ENCODE assay signal across 27 cellular contexts in genomic region chr2:62337403-62337802, GRCh38.
"Had no signal": no experiment of that assay in that cellular context is flagged by ENCODE, and none has a peak within 500 bp of the region (broad histone marks: within the 10 kb centered on the region; RNA-seq: fewer than 3 reads in every experiment).

No MANE protein-coding gene starts in this region.

- ATAC-seq: mucosa of descending colon; naive thymus-derived CD4-positive, alpha-beta T cell; natural killer cell treated with Interleukin-12 subunit alpha and Interleukin-12 subunit beta and Interleukin-15 and Interleukin-18, amount 100 ng/mL, for 72 hours; right lobe of liver; stimulated activated memory B cell treated with anti-CD40 and anti-IgM and Interleukin-4, amounts not matched to agents 10 μg/mL and 1 μg/mL and 100 μg/mL, for 72 hours; stimulated activated naive CD8-positive, alpha-beta T cell treated with anti-CD3 and anti-CD28 coated beads, Interleukin-15, amount 100 ng/mL, for 72 hours had no signal

- H2AFZ ChIP-seq: neural progenitor cell had no signal

- H3K9me3 ChIP-seq: left ventricle myocardium inferior, mucosa of descending colon, ovary, right atrium auricular region, right lobe of liver, transverse colon, upper lobe of left lung, vagina had no signal

- H3K36me3 ChIP-seq: left ventricle myocardium inferior, neural progenitor cell, ovary, right atrium auricular region, right lobe of liver, transverse colon, upper lobe of left lung, vagina had no signal

- H3K9ac ChIP-seq: neural progenitor cell had no signal

- H3K4me3 ChIP-seq: left ventricle myocardium inferior, lung, mucosa of descending colon, neural progenitor cell, ovary, right atrium auricular region, right lobe of liver, smooth muscle cell, transverse colon, upper lobe of left lung, vagina had no signal

- H3K27me3 Mint-ChIP-seq: naive thymus-derived CD4-positive, alpha-beta T cell; natural killer cell treated with Interleukin-12 subunit alpha and Interleukin-12 subunit beta and Interleukin-15 and Interleukin-18, amount 100 ng/mL, for 72 hours; progenitor cell of endocrine pancreas; stimulated activated memory B cell treated with anti-CD40 and anti-IgM and Interleukin-4, amounts not matched to agents 10 μg/mL and 1 μg/mL and 100 μg/mL, for 72 hours; stimulated activated naive CD8-positive, alpha-beta T cell treated with anti-CD3 and anti-CD28 coated beads, Interleukin-15, amount 100 ng/mL, for 72 hours had no signal

- H3K36me3 Mint-ChIP-seq: immature natural killer cell; naive thymus-derived CD4-positive, alpha-beta T cell; natural killer cell treated with Interleukin-12 subunit alpha and Interleukin-12 subunit beta and Interleukin-15 and Interleukin-18, amount 100 ng/mL, for 72 hours; neural progenitor cell; stimulated activated memory B cell treated with anti-CD40 and anti-IgM and Interleukin-4, amounts not matched to agents 10 μg/mL and 1 μg/mL and 100 μg/mL, for 72 hours had no signal

- H3K27ac ChIP-seq: left ventricle myocardium inferior, neural progenitor cell, ovary, right atrium auricular region, right lobe of liver, transverse colon, upper lobe of left lung, vagina had no signal

- H3K27me3 ChIP-seq: neural progenitor cell, ovary, right atrium auricular region, right lobe of liver, transverse colon, upper lobe of left lung, vagina had no signal

- H3K4me3 Mint-ChIP-seq: immature natural killer cell; naive thymus-derived CD4-positive, alpha-beta T cell; natural killer cell treated with Interleukin-12 subunit alpha and Interleukin-12 subunit beta and Interleukin-15 and Interleukin-18, amount 100 ng/mL, for 72 hours; neural progenitor cell; stimulated activated memory B cell treated with anti-CD40 and anti-IgM and Interleukin-4, amounts not matched to agents 10 μg/mL and 1 μg/mL and 100 μg/mL, for 72 hours; stimulated activated naive CD8-positive, alpha-beta T cell treated with anti-CD3 and anti-CD28 coated beads, Interleukin-15, amount 100 ng/mL, for 72 hours had no signal

- H3K4me1 ChIP-seq: right lobe of liver, upper lobe of left lung, vagina had no signal

- FAIRE-seq: islet of Langerhans, kidney had no signal

- H3K27ac Mint-ChIP-seq: naive thymus-derived CD4-positive, alpha-beta T cell; natural killer cell treated with Interleukin-12 subunit alpha and Interleukin-12 subunit beta and Interleukin-15 and Interleukin-18, amount 100 ng/mL, for 72 hours; neural progenitor cell; progenitor cell of endocrine pancreas; stimulated activated memory B cell treated with anti-CD40 and anti-IgM and Interleukin-4, amounts not matched to agents 10 μg/mL and 1 μg/mL and 100 μg/mL, for 72 hours had no signal

- DNase-seq: hypothalamus; immature natural killer cell; kidney; left ventricle myocardium inferior; midbrain; mucosa of descending colon; naive thymus-derived CD4-positive, alpha-beta T cell; ovary; right lobe of liver; stimulated activated CD4-positive, alpha-beta T cell treated with anti-CD3 and anti-CD28 coated beads, Interleukin-1b, Interleukin-23, amount 100 ng/mL, for 48 hours; stimulated activated CD4-positive, alpha-beta T cell treated with anti-CD3 and anti-CD28 coated beads, Interleukin-2, amount 100 ng/mL, for 48 hours; stimulated activated CD4-positive, alpha-beta T cell treated with anti-CD3 and anti-CD28 coated beads, Interleukin-4, amount 100 ng/mL, for 4 hours; stimulated activated CD8-positive, alpha-beta memory T cell treated with anti-CD3 and anti-CD28 coated beads, Interleukin-4, amount 100 ng/mL, for 48 hours; stimulated activated naive CD4-positive, alpha-beta T cell treated with Interleukin-2 at 50 U/mL for 16 hours; stimulated activated naive CD8-positive, alpha-beta T cell treated with anti-CD3 and anti-CD28 coated beads, Interleukin-15, amount 100 ng/mL, for 72 hours; substantia nigra; transverse colon; upper lobe of left lung had no signal

- H3K4me2 ChIP-seq: neural progenitor cell, smooth muscle cell had no signal

- H3K9me3 Mint-ChIP-seq: immature natural killer cell; naive thymus-derived CD4-positive, alpha-beta T cell; natural killer cell treated with Interleukin-12 subunit alpha and Interleukin-12 subunit beta and Interleukin-15 and Interleukin-18, amount 100 ng/mL, for 72 hours; neural progenitor cell; stimulated activated memory B cell treated with anti-CD40 and anti-IgM and Interleukin-4, amounts not matched to agents 10 μg/mL and 1 μg/mL and 100 μg/mL, for 72 hours; stimulated activated naive CD8-positive, alpha-beta T cell treated with anti-CD3 and anti-CD28 coated beads, Interleukin-15, amount 100 ng/mL, for 72 hours had no signal
